ENCODE assay signal across 28 cellular contexts in genomic region chr13:86082116-86082515, GRCh38.
"Had no signal": no experiment of that assay in that cellular context is flagged by ENCODE, and none has a peak within 500 bp of the region (broad histone marks: within the 10 kb centered on the region; RNA-seq: fewer than 3 reads in every experiment).

No MANE protein-coding gene starts in this region.

- H3K4me1 ChIP-seq: esophagus muscularis mucosa, gastroesophageal sphincter, left ventricle myocardium inferior, lower lobe of right lung, parathyroid adenoma, psoas muscle, right lobe of liver, suprapubic skin, thyroid gland, upper lobe of left lung, uterus had no signal

- H3K36me3 Mint-ChIP-seq: immature natural killer cell; naive B cell; stimulated activated effector memory CD8-positive, alpha-beta T cell treated with anti-CD3 and anti-CD28 coated beads, Interleukin-12 subunit alpha, Interleukin-12 subunit beta, amount 100 ng/mL, for 72 hours had no signal

- DNase-seq: effector memory CD8-positive, alpha-beta T cell; foreskin fibroblast; glutamatergic neuron; immature natural killer cell; kidney; left cardiac atrium; left ventricle myocardium inferior; lower lobe of right lung; mesenchymal stem cell; midbrain; naive B cell; occipital lobe; psoas muscle; retina; right lobe of liver; stimulated activated CD4-positive, alpha-beta T cell treated with anti-CD3 and anti-CD28 coated beads, Interleukin-4, amount 100 ng/mL, for 1 hour; stimulated activated CD8-positive, alpha-beta memory T cell treated with anti-CD3 and anti-CD28 coated beads, Interleukin-4, amount 100 ng/mL, for 48 hours; stimulated activated naive CD8-positive, alpha-beta T cell treated with anti-CD3 and anti-CD28 coated beads, Interleukin-15, Interleukin-2, amounts not matched to agents 100 U/mL and 50 U/mL, for 24 hours; thyroid gland; uterus had no signal

- H3K27ac ChIP-seq: epithelial cell of prostate, esophagus muscularis mucosa, gastroesophageal sphincter, left ventricle myocardium inferior, lower lobe of right lung, parathyroid adenoma, psoas muscle, right lobe of liver, suprapubic skin, thyroid gland, upper lobe of left lung, uterus had no signal

- H3K9ac ChIP-seq: parathyroid adenoma had no signal

- H3K27me3 ChIP-seq: esophagus muscularis mucosa, gastroesophageal sphincter, right lobe of liver, suprapubic skin, thyroid gland, upper lobe of left lung, uterus had no signal

- H3K4me3 Mint-ChIP-seq: effector memory CD8-positive, alpha-beta T cell; immature natural killer cell; naive B cell; nephron; stimulated activated effector memory CD8-positive, alpha-beta T cell treated with anti-CD3 and anti-CD28 coated beads, Interleukin-12 subunit alpha, Interleukin-12 subunit beta, amount 100 ng/mL, for 72 hours had no signal

- H3K36me3 ChIP-seq: esophagus muscularis mucosa, gastroesophageal sphincter, left ventricle myocardium inferior, lower lobe of right lung, right lobe of liver, suprapubic skin, thyroid gland, upper lobe of left lung had no signal

- H3K4me1 Mint-ChIP-seq: immature natural killer cell; naive B cell; nephron; stimulated activated effector memory CD8-positive, alpha-beta T cell treated with anti-CD3 and anti-CD28 coated beads, Interleukin-12 subunit alpha, Interleukin-12 subunit beta, amount 100 ng/mL, for 72 hours had no signal

- H3K79me2 ChIP-seq: parathyroid adenoma had no signal

- H3K27me3 Mint-ChIP-seq: effector memory CD8-positive, alpha-beta T cell; naive B cell had no signal

- H3K4me3 ChIP-seq: esophagus muscularis mucosa, gastroesophageal sphincter, left ventricle myocardium inferior, lower lobe of right lung, psoas muscle, right lobe of liver, suprapubic skin, thyroid gland, upper lobe of left lung, uterus had no signal

- H3K27ac Mint-ChIP-seq: effector memory CD8-positive, alpha-beta T cell; immature natural killer cell; nephron; stimulated activated effector memory CD8-positive, alpha-beta T cell treated with anti-CD3 and anti-CD28 coated beads, Interleukin-12 subunit alpha, Interleukin-12 subunit beta, amount 100 ng/mL, for 72 hours had no signal

- ATAC-seq: effector memory CD8-positive, alpha-beta T cell; gastroesophageal sphincter; left cardiac atrium; lower lobe of right lung; psoas muscle; right lobe of liver; stimulated activated effector memory CD8-positive, alpha-beta T cell treated with anti-CD3 and anti-CD28 coated beads, Interleukin-12 subunit alpha, Interleukin-12 subunit beta, amount 100 ng/mL, for 72 hours; stimulated activated naive CD8-positive, alpha-beta T cell treated with anti-CD3 and anti-CD28 coated beads, Interleukin-15, Interleukin-2, amounts not matched to agents 100 U/mL and 50 U/mL, for 24 hours had no signal

- H2AFZ ChIP-seq: parathyroid adenoma had no signal

- H3K9me3 ChIP-seq: esophagus muscularis mucosa, gastroesophageal sphincter, left ventricle myocardium inferior, lower lobe of right lung, psoas muscle, right lobe of liver, suprapubic skin, thyroid gland, upper lobe of left lung, uterus had no signal
